Comparison of ENCODE assay signal across 8 cellular contexts in genomic region chr4:165301833-165302232, GRCh38. TPM values are rescaled to one million over a fixed set of nuclear protein-coding genes. Genes with fewer than 3 reads are reported as not detected.
A peak's percentile ranks its signal among the peaks of the same experiment; 100 is the strongest.
DNase-seq lines count a peak whose midpoint lies in the region; ATAC-seq, FAIRE-seq and TF ChIP-seq lines count a peak whose summit lies in the region.

No MANE protein-coding gene starts in this region.

- H3K4me3 Mint-ChIP-seq in CD14-positive monocyte (peak overlapping the region; percentile 76 to 93), naive B cell (peak overlapping the region in 7 of 8 donors; percentile 56 to 90 (median 71))
- peak overlapping the region; percentile 86 for H3K4me3 Mint-ChIP-seq in activated naive CD8-positive, alpha-beta T cell treated with anti-CD3 and anti-CD28 coated beads, Interleukin-2, amount 10 ng/mL, durations not matched to agents 7 days and 5 days

- H3K36me3 Mint-ChIP-seq in CD14-positive monocyte (peaks cover 35 to 46% of the 10 kb centered on the region in 2 donors), naive B cell (peaks cover 19 to 20% of the 10 kb centered on the region in 2 donors)
- H3K36me3 Mint-ChIP-seq in activated naive CD8-positive, alpha-beta T cell treated with anti-CD3 and anti-CD28 coated beads, Interleukin-2, amount 10 ng/mL, durations not matched to agents 7 days and 5 days = peaks cover 31% of the 10 kb centered on the region

- H3K27ac Mint-ChIP-seq in CD14-positive monocyte (peak overlapping the region; percentile 78 to 95 (median 89)), naive B cell (peak overlapping the region in 5 of 6 donors; percentile 70 to 95 (median 86))
- H3K27ac Mint-ChIP-seq in activated naive CD8-positive, alpha-beta T cell treated with anti-CD3 and anti-CD28 coated beads, Interleukin-2, amount 10 ng/mL, durations not matched to agents 7 days and 5 days = peak overlapping the region; percentile 84

- intact Hi-C loops in CD14-positive monocyte (cut with micrococcal nuclease) = no loop called here

- ATAC-seq in GM19043 (IDR thresholded peaks at IDR 0.05; ENCODE audit: low read depth, unreplicated experiment) = peak; percentile 84
- peak; percentile 72 for ATAC-seq in HG03280 (IDR thresholded peaks at IDR 0.05; ENCODE audit: unreplicated experiment)
- ATAC-seq in activated naive CD8-positive, alpha-beta T cell treated with anti-CD3 and anti-CD28 coated beads, Interleukin-2, amount 10 ng/mL, durations not matched to agents 7 days and 5 days (ENCODE audit: low read depth) = peak; percentile 87
- peak; percentile 56 to 57 for ATAC-seq in naive B cell (ENCODE audit: low read depth in 2 of 2)

- H3K27me3 Mint-ChIP-seq in CD14-positive monocyte (ENCODE audit: low read depth in 3 of 3) (no peaks in the 10 kb centered on the region), naive B cell (no peaks in the 10 kb centered on the region)
- no peaks in the 10 kb centered on the region for H3K27me3 Mint-ChIP-seq in activated naive CD8-positive, alpha-beta T cell treated with anti-CD3 and anti-CD28 coated beads, Interleukin-2, amount 10 ng/mL, durations not matched to agents 7 days and 5 days

- H3K4me1 Mint-ChIP-seq in CD14-positive monocyte = peaks cover 31% of the 10 kb centered on the region
- H3K4me1 Mint-ChIP-seq in activated naive CD8-positive, alpha-beta T cell treated with anti-CD3 and anti-CD28 coated beads, Interleukin-2, amount 10 ng/mL, durations not matched to agents 7 days and 5 days = peaks cover 16% of the 10 kb centered on the region
- H3K4me1 Mint-ChIP-seq in naive B cell = peaks cover 9 to 14% (median 12%) of the 10 kb centered on the region in 3 donors

- DNase-seq in CD14-positive monocyte (ENCODE audit: low spot score) = no peak
- DNase-seq in activated naive CD8-positive, alpha-beta T cell treated with anti-CD3 and anti-CD28 coated beads, Interleukin-2, amount 10 ng/mL, durations not matched to agents 7 days and 5 days = no peak
- DNase-seq in naive B cell = no peak
- DNase-seq in retina = no peak
- no peak for DNase-seq in D721Med (ENCODE audit: insufficient read length, low spot score)
- DNase-seq in COR-L47 (lab: John Stamatoyannopoulos, UW) = no peak

- no peak for FAIRE-seq in D721Med (lab: Jason Lieb, UNC)

- TF ChIP-seq CTCF in CD14-positive monocyte (IDR thresholded peaks at IDR 0.05) = no peak
- TF ChIP-seq CTCF in D721Med (IDR thresholded peaks at IDR 0.05; ENCODE audit: insufficient read depth, missing control alignments) = no peak

- POLR2A ChIA-PET in activated naive CD8-positive, alpha-beta T cell treated with anti-CD3 and anti-CD28 coated beads, Interleukin-2, amount 10 ng/mL, durations not matched to agents 7 days and 5 days (lab: Charles Lee) = interaction anchor here (1.2 kb wide), 1 partner anchor 26 kb away, joined by 3 read pairs; the partner anchor contains the start of gene MSMO1

- H3K9me3 Mint-ChIP-seq in CD14-positive monocyte (no peaks in the 10 kb centered on the region), naive B cell (no peaks in the 10 kb centered on the region)
- no peaks in the 10 kb centered on the region for H3K9me3 Mint-ChIP-seq in activated naive CD8-positive, alpha-beta T cell treated with anti-CD3 and anti-CD28 coated beads, Interleukin-2, amount 10 ng/mL, durations not matched to agents 7 days and 5 days

RNA-seq across cellular contexts. Expression of gene MSMO1, which starts 25.6 kb away (rescaled TPM):
- polyA plus RNA-seq in CD14-positive monocyte = 1 to 10 TPM; 6.0 to 7.6 TPM
- total RNA-seq in activated naive CD8-positive, alpha-beta T cell treated with anti-CD3 and anti-CD28 coated beads, Interleukin-2, amount 10 ng/mL, durations not matched to agents 7 days and 5 days = 10 to 100 TPM; 42.3 to 47.4 TPM
- polyA plus RNA-seq in naive B cell (ENCODE audit: low read depth in 6 of 6) = 10 to 100 TPM; 14.3 to 32.7 (median 22.8) TPM
